Comparison of ENCODE assay signal across 1 cellular context in the genomic region with DNA sequence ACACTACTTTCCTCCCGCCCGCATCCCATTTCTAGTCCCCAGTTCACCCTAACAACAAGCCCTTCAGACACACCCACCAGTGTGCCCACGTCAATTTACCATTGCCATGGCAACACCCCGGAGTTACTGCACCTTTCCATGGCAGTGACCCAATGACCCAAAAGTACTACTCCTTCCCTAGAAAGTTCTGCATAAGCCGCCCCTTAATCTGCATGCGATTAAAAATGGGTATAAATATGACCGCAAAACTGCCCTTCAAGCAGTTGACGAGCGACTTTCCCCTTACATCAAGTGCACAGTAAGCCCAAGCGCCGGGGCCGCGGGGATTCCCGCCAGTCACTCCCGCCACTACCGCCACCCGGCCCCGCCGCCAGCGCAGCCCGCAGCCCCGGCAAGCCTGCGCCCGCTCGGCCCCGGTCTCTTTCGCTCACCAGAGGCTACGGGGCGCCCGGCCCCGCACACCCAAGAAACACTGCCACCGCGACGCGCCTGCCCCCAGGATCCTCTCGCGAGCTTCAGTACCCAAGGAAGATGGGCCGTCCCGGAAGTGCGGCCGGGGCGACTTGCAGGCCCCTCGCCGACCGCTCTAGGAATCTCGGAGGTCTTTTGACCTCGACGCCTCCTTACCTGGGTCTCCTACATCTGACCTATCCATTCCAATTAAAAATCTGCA.
TF ChIP-seq lines count a peak whose summit lies in the region.

No MANE protein-coding gene starts in this region.

TF ChIP-seq in K562, 482 proteins besides CTCF, POLR2A, EP300 and RAD21 (continued from another document):
- peak; percentile 69 for TF ChIP-seq ZBTB40 (IDR thresholded peaks at IDR 0.05)
- TF ChIP-seq ZBTB40 (CRISPR knock-in tag; IDR thresholded peaks at IDR 0.05), result no peak
- TF ChIP-seq ZKSCAN3 (CRISPR knock-in tag; IDR thresholded peaks at IDR 0.05), result no peak
- TF ChIP-seq, protein P1, sequence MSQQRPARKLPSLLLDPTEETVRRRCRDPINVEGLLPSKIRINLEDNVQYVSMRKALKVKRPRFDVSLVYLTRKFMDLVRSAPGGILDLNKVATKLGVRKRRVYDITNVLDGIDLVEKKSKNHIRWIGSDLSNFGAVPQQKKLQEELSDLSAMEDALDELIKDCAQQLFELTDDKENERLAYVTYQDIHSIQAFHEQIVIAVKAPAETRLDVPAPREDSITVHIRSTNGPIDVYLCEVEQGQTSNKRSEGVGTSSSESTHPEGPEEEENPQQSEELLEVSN (IDR thresholded peaks at IDR 0.05; ENCODE audit: borderline replicate concordance in 1 of 2, extremely low read depth in 1 of 2, insufficient read depth in 1 of 2, insufficient read length in 1 of 2, low read depth in 1 of 2, low read length in 1 of 2, poor library complexity in 1 of 2, severe bottlenecking in 1 of 2), result peak in 1 of 2 experiments; percentile 79
- TF ChIP-seq RFX1 (IDR thresholded peaks at IDR 0.05), result peak; percentile 83
- TF ChIP-seq TAF1 (IDR thresholded peaks at IDR 0.05; ENCODE audit: control insufficient read depth, extremely low read depth, insufficient read depth, low read length, severe bottlenecking), result peak; percentile 13
- peak; percentile 46 for TF ChIP-seq HCFC1 (IDR thresholded peaks at IDR 0.05; ENCODE audit: low read depth, low read length)
- TF ChIP-seq MGA (IDR thresholded peaks at IDR 0.05), result peak; percentile 66
